In the genomic region with DNA sequence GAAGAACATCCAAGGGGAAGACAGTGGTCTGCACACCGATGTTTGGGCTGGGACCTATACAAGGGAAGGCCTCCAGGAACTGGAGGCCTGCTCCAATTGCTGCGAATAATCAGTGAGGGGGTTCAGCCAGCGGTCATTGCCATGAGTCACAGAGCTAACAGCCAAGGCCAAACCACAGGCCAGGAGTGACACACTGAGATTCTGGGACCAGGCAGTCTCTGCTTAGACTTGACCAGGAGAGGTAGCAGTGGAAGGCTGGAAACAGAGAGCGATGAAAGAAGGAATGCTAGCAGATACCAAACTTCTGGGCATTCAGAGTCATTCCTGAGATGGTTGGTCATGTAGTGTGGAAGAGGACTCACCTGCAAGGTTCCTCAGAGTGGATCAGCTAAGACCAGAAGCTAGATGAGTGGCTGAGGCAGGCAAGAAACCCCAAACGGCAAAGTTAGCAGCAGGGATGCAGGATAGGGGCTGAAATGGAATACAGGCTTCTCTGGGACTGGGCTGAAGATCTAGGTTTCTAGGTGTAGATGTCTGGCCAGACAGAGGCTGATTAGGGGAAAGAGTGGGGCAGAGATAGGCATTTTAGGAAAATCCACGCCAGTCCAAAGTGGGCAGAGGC, we compare ENCODE assay signal across 11 cellular contexts. TPM values are rescaled to one million over a fixed set of nuclear protein-coding genes. Genes with fewer than 3 reads are reported as not detected.
DNase-seq lines count a peak whose midpoint lies in the region; ATAC-seq and TF ChIP-seq lines count a peak whose summit lies in the region.
"Had no signal": no experiment of that assay in that cellular context is flagged by ENCODE, and none has a peak within 500 bp of the region (broad histone marks: within the 10 kb centered on the region; RNA-seq: fewer than 3 reads in every experiment).

No MANE protein-coding gene starts in this region.

- peak overlapping the region; percentile 78 for H3K27ac ChIP-seq in brain microvascular endothelial cell
- H3K27ac ChIP-seq: 22Rv1 had no signal

- no peaks in the 10 kb centered on the region for H3K36me3 ChIP-seq in brain microvascular endothelial cell (replicated peaks)

- in situ Hi-C loops in brain microvascular endothelial cell (cut with HindIII; ENCODE audit: low pct_ligation_motif_present, low sequenced_read_pairs), result no loop called here

- ATAC-seq in Right ventricle myocardium inferior (peak; percentile 86), HG02885 (IDR thresholded peaks at IDR 0.05; ENCODE audit: poor library complexity, unreplicated experiment) (no peak)

- intact Hi-C loops in Right ventricle myocardium inferior (cut with DNase I), result no loop called here
- intact Hi-C loops in cardiac septum (cut with DNase I), result no loop called here

- H3K4me3 ChIP-seq in brain microvascular endothelial cell (ENCODE audit: low read depth, low read length), result no peak overlapping the region

- TF ChIP-seq CTCF in brain microvascular endothelial cell (IDR thresholded peaks at IDR 0.05; ENCODE audit: low read depth, low read length, missing control alignments), result no peak

- no peaks in the 10 kb centered on the region for H3K27me3 ChIP-seq in brain microvascular endothelial cell (replicated peaks)

- DNase-seq in Right ventricle myocardium inferior (ENCODE audit: missing footprints), result peak; percentile 58
- no peak for DNase-seq in cardiac septum (ENCODE audit: low spot score)
- DNase-seq in brain microvascular endothelial cell, result peak; percentile 94
- peak; percentile 67 for DNase-seq in kidney tubule cell (ENCODE audit: low spot score)
- no peak for DNase-seq in NCI-H510A treated with DMSO at 0.1 percent for 48 hours (lab: John Stamatoyannopoulos, UW)
- no peak for DNase-seq in NCI-H146 treated with DMSO at 0.1 percent for 48 hours (lab: John Stamatoyannopoulos, UW; ENCODE audit: unreplicated experiment)
- DNase-seq in amygdala (lab: John Stamatoyannopoulos, UW), result no peak
- DNase-seq: activated T-cell treated with anti-CD3 and anti-CD28 coated beads, Interleukin-2, amount 50 U/mL, for 24 hours; occipital lobe had no signal

RNA-seq across cellular contexts. Expression of gene CNGA2, which starts 54.7 kb away (rescaled TPM):
- total RNA-seq in Right ventricle myocardium inferior (not detected), cardiac septum (not detected)
- total RNA-seq: occipital lobe had no signal

Comparison
In these comparisons a context has a peak if more than half of its experiments do, and no peak if none do; other contexts are left out.
1. DNase-seq: peak in Right ventricle myocardium inferior (single experiment), brain microvascular endothelial cell (single experiment) and kidney tubule cell (single experiment); none in cardiac septum (single experiment), NCI-H510A treated with DMSO at 0.1 percent for 48 hours (single experiment), NCI-H146 treated with DMSO at 0.1 percent for 48 hours (single experiment) and amygdala (0 of 56).